ENCODE assay signal across 19 cellular contexts in genomic region chr3:108070356-108070755, GRCh38.
"Had no signal": no experiment of that assay in that cellular context is flagged by ENCODE, and none has a peak within 500 bp of the region (broad histone marks: within the 10 kb centered on the region; RNA-seq: fewer than 3 reads in every experiment).

No MANE protein-coding gene starts in this region.

- DNase-seq: activated CD4-positive, alpha-beta T cell treated with anti-CD3 and anti-CD28 coated beads, Interleukin-2, amount 10 ng/mL, durations not matched to agents 7 days and 5 days; activated CD4-positive, CD25-positive, alpha-beta regulatory T cell; activated CD8-positive, alpha-beta T cell treated with anti-CD3 and anti-CD28 coated beads, Interleukin-2, amount 10 ng/mL, durations not matched to agents 7 days and 5 days; activated gamma-delta T cell treated with Interleukin-2 at 50 U/mL for 16 hours; colonic mucosa; foreskin melanocyte; left lung; mammary epithelial cell; stimulated activated CD4-positive, alpha-beta T cell treated with anti-CD3 and anti-CD28 coated beads, Interleukin-12 subunit alpha, Interleukin-12 subunit beta, amount 100 ng/mL, for 4 hours; stimulated activated CD4-positive, alpha-beta T cell treated with anti-CD3 and anti-CD28 coated beads, Interleukin-1b, Interleukin-23, amount 100 ng/mL, for 48 hours; stimulated activated CD8-positive, alpha-beta memory T cell treated with anti-CD3 and anti-CD28 coated beads, Interleukin-4, amount 100 ng/mL, for 48 hours; stomach; T-helper 9 cell had no signal

- H3K9me3 Mint-ChIP-seq: activated T-helper 1 cell treated with anti-CD3 and anti-CD28 coated beads, Interleukin-12 subunit alpha, Interleukin-12 subunit beta, Interleukin-2, Interleukin-4 antibody, amounts not matched to agents 30 ng/mL and 10 ng/mL and 1 ng/mL, durations not matched to agents 14 hours and 24 hours and 36 hours; central memory CD8-positive, alpha-beta T cell; type B pancreatic cell had no signal

- H3K9me3 ChIP-seq: ascending aorta, colonic mucosa, left lung, prostate gland, right atrium auricular region, stomach had no signal

- H3K4me3 Mint-ChIP-seq: activated CD4-positive, alpha-beta T cell treated with anti-CD3 and anti-CD28 coated beads, Interleukin-2, amount 10 ng/mL, durations not matched to agents 7 days and 5 days; activated CD8-positive, alpha-beta T cell treated with anti-CD3 and anti-CD28 coated beads, Interleukin-2, amount 10 ng/mL, durations not matched to agents 7 days and 5 days; activated T-helper 1 cell treated with anti-CD3 and anti-CD28 coated beads, Interleukin-12 subunit alpha, Interleukin-12 subunit beta, Interleukin-2, Interleukin-4 antibody, amounts not matched to agents 30 ng/mL and 10 ng/mL and 1 ng/mL, durations not matched to agents 14 hours and 24 hours and 36 hours; central memory CD8-positive, alpha-beta T cell; type B pancreatic cell had no signal

- H3K27me3 Mint-ChIP-seq: activated CD4-positive, alpha-beta T cell treated with anti-CD3 and anti-CD28 coated beads, Interleukin-2, amount 10 ng/mL, durations not matched to agents 7 days and 5 days; central memory CD8-positive, alpha-beta T cell; type B pancreatic cell had no signal

- ATAC-seq: activated CD8-positive, alpha-beta T cell treated with anti-CD3 and anti-CD28 coated beads, Interleukin-2, amount 10 ng/mL, durations not matched to agents 7 days and 5 days; left lung had no signal

- H3K27me3 ChIP-seq: ascending aorta, colonic mucosa, left lung, right atrium auricular region, stomach had no signal

- H3K27ac Mint-ChIP-seq: activated CD4-positive, alpha-beta T cell treated with anti-CD3 and anti-CD28 coated beads, Interleukin-2, amount 10 ng/mL, durations not matched to agents 7 days and 5 days; activated CD8-positive, alpha-beta T cell treated with anti-CD3 and anti-CD28 coated beads, Interleukin-2, amount 10 ng/mL, durations not matched to agents 7 days and 5 days; activated T-helper 1 cell treated with anti-CD3 and anti-CD28 coated beads, Interleukin-12 subunit alpha, Interleukin-12 subunit beta, Interleukin-2, Interleukin-4 antibody, amounts not matched to agents 30 ng/mL and 10 ng/mL and 1 ng/mL, durations not matched to agents 14 hours and 24 hours and 36 hours; type B pancreatic cell had no signal

- H3K36me3 ChIP-seq: ascending aorta, colonic mucosa, prostate gland, right atrium auricular region had no signal

- H3K4me3 ChIP-seq: ascending aorta, colonic mucosa, left lung, prostate gland, right atrium auricular region, stomach had no signal

- H3K4me1 ChIP-seq: colonic mucosa, prostate gland had no signal

- H3K27ac ChIP-seq: colonic mucosa, left lung, prostate gland, right atrium auricular region, stomach had no signal
